Comparison of ENCODE assay signal across 1 cellular context in genomic region chr7:78171398-78171797, GRCh38.
TF ChIP-seq lines count a peak whose summit lies in the region.

No MANE protein-coding gene starts in this region.

TF ChIP-seq in GM23338, 12 proteins besides CTCF, POLR2A, EP300 and RAD21 (continued from another document):
- TF ChIP-seq ZNF462 (CRISPR knock-in tag; IDR thresholded peaks at IDR 0.05) (no peak), STAT1 (IDR thresholded peaks at IDR 0.05; ENCODE audit: unreplicated experiment) (no peak), ETS1 (IDR thresholded peaks at IDR 0.05) (no peak), REST (IDR thresholded peaks at IDR 0.05; ENCODE audit: unreplicated experiment) (no peak), ZNF114 (CRISPR knock-in tag; IDR thresholded peaks at IDR 0.05) (no peak), EZH2 (IDR thresholded peaks at IDR 0.05; ENCODE audit: low read depth, unreplicated experiment) (no peak), EZH2phosphoT487 (IDR thresholded peaks at IDR 0.05; ENCODE audit: unreplicated experiment) (no peak)
TF ChIP-seq in GM23338: peak in this region for 0.
